18 cellular contexts compared by ENCODE assay signal in genomic region chr1:29900086-29900485, GRCh38.
DNase-seq lines count a peak whose midpoint lies in the region; ATAC-seq lines count a peak whose summit lies in the region.
"Had no signal": no experiment of that assay in that cellular context is flagged by ENCODE, and none has a peak within 500 bp of the region (broad histone marks: within the 10 kb centered on the region; RNA-seq: fewer than 3 reads in every experiment).

No MANE protein-coding gene starts in this region.

- intact Hi-C loops in Right ventricle myocardium inferior (cut with DNase I) = no loop called here

- no peaks in the 10 kb centered on the region for H3K4me1 ChIP-seq in SJCRH30
- H3K4me1 ChIP-seq: A549 had no signal

- H3K27ac Mint-ChIP-seq in immature natural killer cell = no peak overlapping the region

- peak; percentile 33 for DNase-seq in Daoy (ENCODE audit: low read depth)
- DNase-seq in NCI-H1105 (lab: John Stamatoyannopoulos, UW) = peak; percentile 34
- DNase-seq in Right ventricle myocardium inferior (ENCODE audit: missing footprints) = no peak
- peak; percentile 33 for DNase-seq in iPS-NIHi7 (ENCODE audit: extremely low spot score)
- DNase-seq in SJCRH30 = no peak
- DNase-seq in immature natural killer cell = no peak
- no peak for DNase-seq in NCI-H510A (lab: John Stamatoyannopoulos, UW)
- DNase-seq: GF-D8, GOT3, Karpas-422, MM.1S, NCI-H1417 treated with DMSO at 0.1 percent for 48 hours, NCI-H446, NCI-H82, SHP77 treated with DMSO at 0.1 percent for 48 hours had no signal

- H3K27ac ChIP-seq in SJCRH30 = no peak overlapping the region
- H3K27ac ChIP-seq: A549, C4-2B had no signal

- no peaks in the 10 kb centered on the region for H3K9me3 Mint-ChIP-seq in immature natural killer cell

- H3K4me3 ChIP-seq in SJCRH30 = no peak overlapping the region
- H3K4me3 ChIP-seq: A549 had no signal

- H3K4me1 Mint-ChIP-seq in immature natural killer cell = no peaks in the 10 kb centered on the region

- H3K9me3 ChIP-seq in SJCRH30 (replicated peaks) = no peaks in the 10 kb centered on the region
- H3K9me3 ChIP-seq: A549 had no signal

- peaks cover 14% of the 10 kb centered on the region; the same call in 1 of the 2 replicates for H3K27me3 ChIP-seq in SJCRH30

- H3K4me3 Mint-ChIP-seq in immature natural killer cell = no peak overlapping the region

- H3K36me3 ChIP-seq in SJCRH30 = no peaks in the 10 kb centered on the region

- H3K27me3 Mint-ChIP-seq in immature natural killer cell (ENCODE audit: low read depth in 3 of 3) = peaks cover 2 to 16% (median 7%) of the 10 kb centered on the region in 3 donors

- no peaks in the 10 kb centered on the region for H3K36me3 Mint-ChIP-seq in immature natural killer cell

- ATAC-seq in Right ventricle myocardium inferior = peak; percentile 45
- ATAC-seq in HG02852 (IDR thresholded peaks at IDR 0.05; ENCODE audit: unreplicated experiment) = no peak
- ATAC-seq: A549 had no signal

Comparison
In these comparisons a context has a peak if more than half of its experiments do, and no peak if none do; other contexts are left out.
1. DNase-seq: peak in Daoy (single experiment), NCI-H1105 (single experiment) and iPS-NIHi7 (single experiment); none in Right ventricle myocardium inferior (single experiment), SJCRH30 (0 of 2), immature natural killer cell (0 of 3) and NCI-H510A (single experiment).